ENCODE assay signal across 23 cellular contexts in the genomic region with DNA sequence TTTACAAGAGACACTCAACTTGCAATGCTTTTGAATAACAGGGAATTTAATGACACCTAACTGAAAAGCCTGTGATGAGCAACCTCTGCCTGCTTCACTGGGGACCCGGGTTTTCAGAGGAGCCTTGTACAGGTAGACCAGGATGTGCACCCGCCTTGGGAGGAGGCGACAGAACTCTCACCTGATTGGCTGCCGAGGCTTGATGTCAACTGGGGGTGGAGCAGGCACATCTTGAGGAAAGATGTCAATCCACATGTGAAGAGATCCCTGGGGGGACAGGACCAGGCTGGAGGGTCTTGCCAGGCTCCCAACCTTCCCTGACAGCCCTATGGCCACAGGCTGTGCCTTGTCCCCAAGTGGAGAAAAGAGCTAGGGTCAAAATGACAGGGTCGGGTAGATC. TPM values are rescaled to one million over a fixed set of nuclear protein-coding genes. Genes with fewer than 3 reads are reported as not detected.
DNase-seq lines count a peak whose midpoint lies in the region; ATAC-seq and TF ChIP-seq lines count a peak whose summit lies in the region.
"Had no signal": no experiment of that assay in that cellular context is flagged by ENCODE, and none has a peak within 500 bp of the region (broad histone marks: within the 10 kb centered on the region; RNA-seq: fewer than 3 reads in every experiment).

No MANE protein-coding gene starts in this region.

- H3K27ac ChIP-seq in PC-3 (ENCODE audit: low read length), result no peak overlapping the region
- H3K27ac ChIP-seq: foreskin keratinocyte, HL-60, parathyroid adenoma, sigmoid colon, tibial nerve had no signal

- H3K9me2 ChIP-seq in PC-3 (replicated peaks; ENCODE audit: low read length), result no peaks in the 10 kb centered on the region

- H3K36me3 Mint-ChIP-seq in Caco-2 (ENCODE audit: insufficient read depth, unreplicated experiment), result peaks cover 18% of the 10 kb centered on the region
- H3K36me3 Mint-ChIP-seq: activated CD8-positive, alpha-beta memory T cell treated with anti-CD3 and anti-CD28 coated beads, Interleukin-2, amount 10 ng/mL, durations not matched to agents 7 days and 5 days had no signal

- POLR2A ChIA-PET in Caco-2 (lab: Charles Lee), result no interaction called here
- POLR2A ChIA-PET in PC-3 (lab: Charles Lee; ENCODE audit: unreplicated experiment), result no interaction called here

- no peaks in the 10 kb centered on the region for H3F3A ChIP-seq in PC-3 (ENCODE audit: low read length, unreplicated experiment)

- H4K20me1 ChIP-seq in PC-3 (ENCODE audit: low read length), result no peaks in the 10 kb centered on the region

- BruUV-seq in Caco-2 (replicated peaks; lab: Mats Ljungman, UMichigan) (no TSS peak), PC-3 (replicated peaks; lab: Mats Ljungman, UMichigan) (no TSS peak)

- DNase-seq in DMS79 treated with DMSO at 0.1 percent for 48 hours (lab: John Stamatoyannopoulos, UW) (peak; percentile 37), DMS79 (lab: John Stamatoyannopoulos, UW) (no peak), Caco-2 (peak; percentile 37 to 59), PC-3 (no peak), head of caudate nucleus (peak in 26 of 42 donors; percentile 6 to 79 (median 40))
- DNase-seq in activated naive CD4-positive, alpha-beta T cell (lab: John Stamatoyannopoulos, UW), result no peak
- no peak for DNase-seq in central memory CD4-positive, alpha-beta T cell
- DNase-seq: activated CD8-positive, alpha-beta memory T cell treated with anti-CD3 and anti-CD28 coated beads, Interleukin-2, amount 10 ng/mL, durations not matched to agents 7 days and 5 days; activated effector memory CD4-positive, alpha-beta T cell treated with Interleukin-2 at 50 U/mL for 16 hours; foreskin keratinocyte; mammary epithelial cell; NCI-H2081; NCI-H774; sigmoid colon; stimulated activated naive B cell treated with anti-CD40 and anti-IgM and Interleukin-4, amounts not matched to agents 10 μg/mL and 1 μg/mL and 100 μg/mL, for 72 hours had no signal

- no peak overlapping the region for H3K9ac ChIP-seq in PC-3 (ENCODE audit: low read length)
- H3K9ac ChIP-seq: parathyroid adenoma had no signal

- no peak for ATAC-seq in PC-3
- ATAC-seq in GM19395 (IDR thresholded peaks at IDR 0.05; ENCODE audit: unreplicated experiment), result no peak
- ATAC-seq: foreskin keratinocyte had no signal

- H3K27me3 ChIP-seq in Caco-2 (replicated peaks; ENCODE audit: control insufficient read depth, insufficient read depth, low read length) (no peaks in the 10 kb centered on the region), PC-3 (ENCODE audit: low read length) (no peaks in the 10 kb centered on the region)
- H3K27me3 ChIP-seq: foreskin keratinocyte, sigmoid colon, tibial nerve had no signal

- no peak overlapping the region for H3K4me2 ChIP-seq in PC-3 (ENCODE audit: low read length)

- peaks cover 6% of the 10 kb centered on the region; the same call in 1 of the 2 replicates for H3K36me3 ChIP-seq in Caco-2 (ENCODE audit: control insufficient read depth, insufficient read depth, low read length)
- peaks cover 19% of the 10 kb centered on the region; the same call in 1 of the 2 replicates for H3K36me3 ChIP-seq in PC-3 (ENCODE audit: low read depth, low read length)

- intact Hi-C loops in Caco-2 (cut with micrococcal nuclease; ENCODE audit: unreplicated experiment), result loop anchor here (1.0 to 10.0 kb wide), 5 partner anchors 41 to 323 kb away; a partner anchor contains a TSS
- intact Hi-C loops in PC-3 (cut with micrococcal nuclease), result no loop called here
- intact Hi-C loops in head of caudate nucleus (cut with DNase I), result no loop called here

- no peaks in the 10 kb centered on the region for H3K27me3 Mint-ChIP-seq in Caco-2 (ENCODE audit: insufficient read depth, unreplicated experiment)
- H3K27me3 Mint-ChIP-seq: stimulated activated naive B cell treated with anti-CD40 and anti-IgM and Interleukin-4, amounts not matched to agents 10 μg/mL and 1 μg/mL and 100 μg/mL, for 72 hours had no signal

- TF ChIP-seq CTCF in Caco-2 (IDR thresholded peaks at IDR 0.05; ENCODE audit: insufficient read depth in 1 of 2, low read depth in 1 of 2, low read length in 1 of 2, severe bottlenecking in 1 of 2, unreplicated experiment in 1 of 2) (no peak), PC-3 (conservative IDR thresholded peaks at IDR 0.05; ENCODE audit: low read depth, low read length) (0 out of 2 replicates have a peak, but pooled peaks have one; percentile 2)

- H3K4me3 ChIP-seq in Caco-2 (ENCODE audit: low read depth, low read length) (no peak overlapping the region), PC-3 (ENCODE audit: low read length) (no peak overlapping the region)
- H3K4me3 ChIP-seq: sigmoid colon, tibial nerve had no signal

- H3K27ac Mint-ChIP-seq in Caco-2 (ENCODE audit: unreplicated experiment), result no peak overlapping the region
- H3K27ac Mint-ChIP-seq: activated CD8-positive, alpha-beta memory T cell treated with anti-CD3 and anti-CD28 coated beads, Interleukin-2, amount 10 ng/mL, durations not matched to agents 7 days and 5 days had no signal

- no peak overlapping the region for H3K4me3 Mint-ChIP-seq in Caco-2 (ENCODE audit: unreplicated experiment)
- H3K4me3 Mint-ChIP-seq: activated CD8-positive, alpha-beta memory T cell treated with anti-CD3 and anti-CD28 coated beads, Interleukin-2, amount 10 ng/mL, durations not matched to agents 7 days and 5 days; stimulated activated naive B cell treated with anti-CD40 and anti-IgM and Interleukin-4, amounts not matched to agents 10 μg/mL and 1 μg/mL and 100 μg/mL, for 72 hours had no signal

- H2AFZ ChIP-seq in PC-3 (ENCODE audit: low read length), result no peak overlapping the region
- H2AFZ ChIP-seq: parathyroid adenoma had no signal

- CTCF ChIA-PET in Caco-2 (lab: Charles Lee), result no interaction called here
- CTCF ChIA-PET in PC-3 (lab: Charles Lee), result interaction anchor here (1.6 kb wide), 1 partner anchor 57 kb away, joined by 9 read pairs; no protein-coding TSS in a partner anchor

- no peaks in the 10 kb centered on the region for H3K9me3 Mint-ChIP-seq in Caco-2 (ENCODE audit: unreplicated experiment)
- H3K9me3 Mint-ChIP-seq: stimulated activated naive B cell treated with anti-CD40 and anti-IgM and Interleukin-4, amounts not matched to agents 10 μg/mL and 1 μg/mL and 100 μg/mL, for 72 hours had no signal

- no peaks in the 10 kb centered on the region for H3K79me2 ChIP-seq in PC-3 (ENCODE audit: low read length)
- H3K79me2 ChIP-seq: parathyroid adenoma had no signal

- H3K4me1 ChIP-seq in Caco-2 (no peaks in the 10 kb centered on the region), PC-3 (ENCODE audit: insufficient read depth, low read length) (peaks cover 15% of the 10 kb centered on the region)
- H3K4me1 ChIP-seq: foreskin keratinocyte, tibial nerve had no signal

- peaks cover 4% of the 10 kb centered on the region for H3K4me1 Mint-ChIP-seq in Caco-2 (ENCODE audit: low read depth, unreplicated experiment)
- H3K4me1 Mint-ChIP-seq: activated CD8-positive, alpha-beta memory T cell treated with anti-CD3 and anti-CD28 coated beads, Interleukin-2, amount 10 ng/mL, durations not matched to agents 7 days and 5 days; stimulated activated naive B cell treated with anti-CD40 and anti-IgM and Interleukin-4, amounts not matched to agents 10 μg/mL and 1 μg/mL and 100 μg/mL, for 72 hours had no signal

- H3K9me3 ChIP-seq in Caco-2 (no peaks in the 10 kb centered on the region), PC-3 (ENCODE audit: low read length) (no peaks in the 10 kb centered on the region)
- H3K9me3 ChIP-seq: sigmoid colon, tibial nerve had no signal

RNA-seq across cellular contexts. Expression of a gene that starts 19.8 kb away (rescaled TPM):
- total RNA-seq in Caco-2 (2022) (711 and 728 TPM in 2 replicates), PC-3 (2014; rRNA removed) (284 and 376 TPM in 2 replicates)

RNA-seq across cellular contexts. Expression of a gene that starts 32.2 kb away (rescaled TPM):
- total RNA-seq in Caco-2 (2022), result not detected in 2 replicates
- total RNA-seq in PC-3 (2014; rRNA removed), result not detected in 2 replicates
- total RNA-seq: A172; activated CD8-positive, alpha-beta memory T cell treated with anti-CD3 and anti-CD28 coated beads, Interleukin-2, amount 10 ng/mL, durations not matched to agents 7 days and 5 days; dermis microvascular lymphatic vessel endothelial cell; epithelial cell of proximal tubule; foreskin keratinocyte; mammary epithelial cell; RPMI7951; sigmoid colon; tibial nerve had no signal

RNA-seq across cellular contexts. Expression of a gene that starts 54.0 kb away (rescaled TPM):
- 5.4 and 6.1 TPM in 2 replicates for total RNA-seq in Caco-2 (2022)
- total RNA-seq in PC-3 (2014; rRNA removed), result 7.9 and 9.7 TPM in 2 replicates

Comparison
In these comparisons a context has a peak if more than half of its experiments do, and no peak if none do; other contexts are left out.
1. DNase-seq: peak in DMS79 treated with DMSO at 0.1 percent for 48 hours (single experiment), Caco-2 (2 of 2) and head of caudate nucleus (26 of 42); none in DMS79 (single experiment), PC-3 (single experiment), activated naive CD4-positive, alpha-beta T cell (0 of 4) and central memory CD4-positive, alpha-beta T cell (single experiment).